ENCODE assay signal across 1 cellular context in the genomic region with DNA sequence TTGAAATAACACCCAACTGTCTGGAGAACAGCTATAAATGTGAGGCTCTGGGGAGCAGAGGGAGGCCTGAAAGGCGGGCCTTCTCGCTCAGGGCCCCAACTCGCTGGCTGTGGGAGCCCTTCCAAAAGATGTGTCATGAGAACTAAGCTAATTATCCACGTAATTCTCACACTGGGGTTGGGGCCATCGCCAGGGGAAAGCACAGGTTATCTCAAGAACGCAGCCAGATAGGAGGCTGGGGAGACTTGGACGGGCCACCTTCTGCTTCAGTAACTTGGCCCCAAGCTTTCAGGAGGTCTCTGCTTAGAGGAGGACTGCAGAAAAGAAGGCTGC.
TF ChIP-seq lines count a peak whose summit lies in the region.

No MANE protein-coding gene starts in this region.

TF ChIP-seq in HCT116, 20 proteins besides CTCF, POLR2A, EP300 and RAD21 (continued from another document):
- TF ChIP-seq, protein P1, sequence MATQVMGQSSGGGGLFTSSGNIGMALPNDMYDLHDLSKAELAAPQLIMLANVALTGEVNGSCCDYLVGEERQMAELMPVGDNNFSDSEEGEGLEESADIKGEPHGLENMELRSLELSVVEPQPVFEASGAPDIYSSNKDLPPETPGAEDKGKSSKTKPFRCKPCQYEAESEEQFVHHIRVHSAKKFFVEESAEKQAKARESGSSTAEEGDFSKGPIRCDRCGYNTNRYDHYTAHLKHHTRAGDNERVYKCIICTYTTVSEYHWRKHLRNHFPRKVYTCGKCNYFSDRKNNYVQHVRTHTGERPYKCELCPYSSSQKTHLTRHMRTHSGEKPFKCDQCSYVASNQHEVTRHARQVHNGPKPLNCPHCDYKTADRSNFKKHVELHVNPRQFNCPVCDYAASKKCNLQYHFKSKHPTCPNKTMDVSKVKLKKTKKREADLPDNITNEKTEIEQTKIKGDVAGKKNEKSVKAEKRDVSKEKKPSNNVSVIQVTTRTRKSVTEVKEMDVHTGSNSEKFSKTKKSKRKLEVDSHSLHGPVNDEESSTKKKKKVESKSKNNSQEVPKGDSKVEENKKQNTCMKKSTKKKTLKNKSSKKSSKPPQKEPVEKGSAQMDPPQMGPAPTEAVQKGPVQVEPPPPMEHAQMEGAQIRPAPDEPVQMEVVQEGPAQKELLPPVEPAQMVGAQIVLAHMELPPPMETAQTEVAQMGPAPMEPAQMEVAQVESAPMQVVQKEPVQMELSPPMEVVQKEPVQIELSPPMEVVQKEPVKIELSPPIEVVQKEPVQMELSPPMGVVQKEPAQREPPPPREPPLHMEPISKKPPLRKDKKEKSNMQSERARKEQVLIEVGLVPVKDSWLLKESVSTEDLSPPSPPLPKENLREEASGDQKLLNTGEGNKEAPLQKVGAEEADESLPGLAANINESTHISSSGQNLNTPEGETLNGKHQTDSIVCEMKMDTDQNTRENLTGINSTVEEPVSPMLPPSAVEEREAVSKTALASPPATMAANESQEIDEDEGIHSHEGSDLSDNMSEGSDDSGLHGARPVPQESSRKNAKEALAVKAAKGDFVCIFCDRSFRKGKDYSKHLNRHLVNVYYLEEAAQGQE (IDR thresholded peaks at IDR 0.05; ENCODE audit: low read depth), result no peak
- TF ChIP-seq CBX3 (IDR thresholded peaks at IDR 0.05; ENCODE audit: low read depth), result no peak
